8 cellular contexts compared by ENCODE assay signal in genomic region chr1:183807549-183808168, GRCh38. TPM values are rescaled to one million over a fixed set of nuclear protein-coding genes. Genes with fewer than 3 reads are reported as not detected.
DNase-seq lines count a peak whose midpoint lies in the region; ATAC-seq and TF ChIP-seq lines count a peak whose summit lies in the region.

No MANE protein-coding gene starts in this region.

- intact Hi-C loops in dorsolateral prefrontal cortex (cut with DNase I) = loop anchor here (2.0 to 10.0 kb wide), 6 partner anchors 65 to 170 kb away; partner anchors contain the start of genes APOBEC4 (in 1 of the 2) and ARPC5 (in 1 of the 2)

- peak overlapping the region in 53 of 59 donors; percentile 11 to 96 (median 90) for H3K27ac ChIP-seq in dorsolateral prefrontal cortex

- H3K9me3 Mint-ChIP-seq in T-helper 2 cell treated with Interferon-gamma antibody and Interleukin-4, amounts not matched to agents 5 μg/mL and 100 μg/mL, for 36 hours = no peaks in the 10 kb centered on the region

- DNase-seq in activated CD4-positive, CD25-positive, alpha-beta regulatory T cell (lab: John Stamatoyannopoulos, UW) = no peak
- peak in 1 of 10 donors; percentile 18 for DNase-seq in dorsolateral prefrontal cortex
- peak; percentile 31 for DNase-seq in skeletal muscle cell (ENCODE audit: low read depth)
- no peak for DNase-seq in SHP77 treated with DMSO at 0.1 percent for 48 hours (lab: John Stamatoyannopoulos, UW)
- DNase-seq in T-helper 2 cell treated with Interferon-gamma antibody and Interleukin-4, amounts not matched to agents 5 μg/mL and 100 μg/mL, for 36 hours (ENCODE audit: low spot score) = no peak
- no peak for DNase-seq in SIG-M5 treated with dmso at 0.1 percent for 504 hours (lab: John Stamatoyannopoulos, UW; ENCODE audit: unreplicated experiment)

- peaks cover 13% of the 10 kb centered on the region for H3K4me1 Mint-ChIP-seq in T-helper 2 cell treated with Interferon-gamma antibody and Interleukin-4, amounts not matched to agents 5 μg/mL and 100 μg/mL, for 36 hours (ENCODE audit: low read depth)

- TF ChIP-seq CTCF in dorsolateral prefrontal cortex (IDR thresholded peaks at IDR 0.05 in 54 of 56, conservative IDR thresholded peaks at IDR 0.05 in 2 of 56; ENCODE audit: low read depth in 1 of 56, partially characterized antibody in 56 of 56) = no peak

- H3K27me3 ChIP-seq in dorsolateral prefrontal cortex = no peaks in the 10 kb centered on the region

- H3K36me3 Mint-ChIP-seq in T-helper 2 cell treated with Interferon-gamma antibody and Interleukin-4, amounts not matched to agents 5 μg/mL and 100 μg/mL, for 36 hours (ENCODE audit: low read depth) = no peaks in the 10 kb centered on the region

- H3K4me3 ChIP-seq in dorsolateral prefrontal cortex = peak overlapping the region in 58 of 59 donors; percentile 28 to 89 (median 76)
- H3K4me3 ChIP-seq in skeletal muscle cell (ENCODE audit: low read depth, low read length) = no peak overlapping the region

- peak; percentile 13 to 33 for ATAC-seq in activated CD4-positive, CD25-positive, alpha-beta regulatory T cell treated with anti-CD3 and anti-CD28 coated beads, Interleukin-2, amount 50 U/mL, for 24 hours
- ATAC-seq in HG03280 (IDR thresholded peaks at IDR 0.05; ENCODE audit: unreplicated experiment) = peak; percentile 58

- no peak overlapping the region for H3K27ac Mint-ChIP-seq in T-helper 2 cell treated with Interferon-gamma antibody and Interleukin-4, amounts not matched to agents 5 μg/mL and 100 μg/mL, for 36 hours

- H3K27me3 Mint-ChIP-seq in T-helper 2 cell treated with Interferon-gamma antibody and Interleukin-4, amounts not matched to agents 5 μg/mL and 100 μg/mL, for 36 hours (ENCODE audit: low read depth) = peaks cover 24% of the 10 kb centered on the region

- no peak overlapping the region for H3K4me3 Mint-ChIP-seq in T-helper 2 cell treated with Interferon-gamma antibody and Interleukin-4, amounts not matched to agents 5 μg/mL and 100 μg/mL, for 36 hours

RNA-seq across cellular contexts. Expression of gene RGL1, which starts 2.7 kb away (rescaled TPM):
- 100 to 1,000 TPM in 1 of 120 experiments, 10 to 100 TPM in 119; 50.4 to 101 (median 62.6) TPM for total RNA-seq in dorsolateral prefrontal cortex
